8 cellular contexts compared by ENCODE assay signal in genomic region chr7:155007947-155008346, GRCh38. TPM values are rescaled to one million over a fixed set of nuclear protein-coding genes. Genes with fewer than 3 reads are reported as not detected.
DNase-seq lines count a peak whose midpoint lies in the region; ATAC-seq and TF ChIP-seq lines count a peak whose summit lies in the region.

No MANE protein-coding gene starts in this region.

- TF ChIP-seq CTCF in GM12872 (IDR thresholded peaks at IDR 0.05; ENCODE audit: insufficient read depth, low read depth, low read length), result peak; percentile 77
- TF ChIP-seq CTCF in cardiac fibroblast (IDR thresholded peaks at IDR 0.05; ENCODE audit: low read depth, low read length), result peak; percentile 42
- TF ChIP-seq CTCF in neural progenitor cell (IDR thresholded peaks at IDR 0.05), result peak; percentile 66

- no peak overlapping the region for H3K27ac ChIP-seq in neural progenitor cell

- H3K9me3 ChIP-seq in neural progenitor cell (ENCODE audit: low read depth), result no peaks in the 10 kb centered on the region

- no peaks in the 10 kb centered on the region for H3K9me3 Mint-ChIP-seq in neural progenitor cell

- H3K27me3 ChIP-seq in neural progenitor cell, result no peaks in the 10 kb centered on the region

- peaks cover 13% of the 10 kb centered on the region for H3F3A ChIP-seq in neural progenitor cell (ENCODE audit: low read depth)

- H3K4me3 Mint-ChIP-seq in neural progenitor cell, result no peak overlapping the region

- peaks cover 8% of the 10 kb centered on the region for H3K4me1 Mint-ChIP-seq in neural progenitor cell

- H2AFZ ChIP-seq in neural progenitor cell (replicated peaks), result no peak overlapping the region

- H3K9ac ChIP-seq in neural progenitor cell, result no peak overlapping the region

- H3K4me1 ChIP-seq in neural progenitor cell, result no peaks in the 10 kb centered on the region

- no peak overlapping the region for H3K27ac Mint-ChIP-seq in neural progenitor cell

- peaks cover 2% of the 10 kb centered on the region for H3K27me3 Mint-ChIP-seq in neural progenitor cell (ENCODE audit: insufficient read depth, low read depth)

- peaks cover 10% of the 10 kb centered on the region for H3K36me3 Mint-ChIP-seq in neural progenitor cell

- no peak for ATAC-seq in HG02571 (IDR thresholded peaks at IDR 0.05; ENCODE audit: unreplicated experiment)

- no peaks in the 10 kb centered on the region for H4K20me1 ChIP-seq in neural progenitor cell (ENCODE audit: low read depth)

- H3K4me3 ChIP-seq in cardiac fibroblast (replicated peaks in 1 of 2; ENCODE audit: low read depth in 2 of 2, low read length in 2 of 2) (no peak overlapping the region), neural progenitor cell (no peak overlapping the region)

- H3K36me3 ChIP-seq in neural progenitor cell, result no peaks in the 10 kb centered on the region

- H3K79me2 ChIP-seq in neural progenitor cell (ENCODE audit: low read depth), result peaks cover 21% of the 10 kb centered on the region

- H3K4me2 ChIP-seq in neural progenitor cell, result no peak overlapping the region

- DNase-seq in NCI-H526 treated with DMSO at 0.1 percent for 48 hours (lab: John Stamatoyannopoulos, UW), result peak; percentile 9
- peak; percentile 7 to 12 for DNase-seq in cardiac fibroblast (ENCODE audit: low read depth in 2 of 2)
- DNase-seq in neural progenitor cell (ENCODE audit: low spot score), result peak; percentile 69
- DNase-seq in GM03348 (ENCODE audit: low spot score), result no peak
- DNase-seq in kidney tubule cell (ENCODE audit: low spot score), result no peak
- no peak for DNase-seq in COLO668 (lab: John Stamatoyannopoulos, UW; ENCODE audit: unreplicated experiment)

RNA-seq across cellular contexts. Expression of gene PAXIP1, which starts 5.0 kb away (rescaled TPM):
- total RNA-seq in neural progenitor cell (ENCODE audit: low replicate concordance), result 22.3 and 26.1 TPM in 2 replicates

Comparison
In these comparisons a context has a peak if more than half of its experiments do, and no peak if none do; other contexts are left out.
1. DNase-seq: peak in NCI-H526 treated with DMSO at 0.1 percent for 48 hours (single experiment), cardiac fibroblast (2 of 2) and neural progenitor cell (single experiment); none in GM03348 (single experiment), kidney tubule cell (single experiment) and COLO668 (single experiment).
2. Peak in every context shown above with its lines, with median percentiles within 50 percentile points of each other: CTCF ChIP-seq.